Comparison of ENCODE assay signal across 23 cellular contexts in genomic region chr1:199877626-199878384, GRCh38.
"Had no signal": no experiment of that assay in that cellular context is flagged by ENCODE, and none has a peak within 500 bp of the region (broad histone marks: within the 10 kb centered on the region; RNA-seq: fewer than 3 reads in every experiment).

No MANE protein-coding gene starts in this region.

- H3K4me3 Mint-ChIP-seq: activated CD4-positive, alpha-beta T cell treated with anti-CD3 and anti-CD28 coated beads for 36 hours; activated naive CD8-positive, alpha-beta T cell; activated T-cell treated with anti-CD3 and anti-CD28 coated beads, Interleukin-2, amount 50 U/mL, for 4 hours; immature natural killer cell; mesothelial cell of epicardium; natural killer cell; WTC11 had no signal

- H3K27ac ChIP-seq: left lung, parathyroid adenoma, testis, uterus had no signal

- H3K36me3 ChIP-seq: left lung, uterus had no signal

- H3K9me3 Mint-ChIP-seq: activated T-cell treated with anti-CD3 and anti-CD28 coated beads, Interleukin-2, amount 50 U/mL, for 4 hours; activated T-helper 2 cell treated with anti-CD3 and anti-CD28 coated beads, Interferon-gamma antibody, Interleukin-2, Interleukin-4, amounts not matched to agents 10 μg/mL and 5 μg/mL and 100 μg/mL, durations not matched to agents 14 hours and 24 hours and 36 hours; natural killer cell had no signal

- H3K9me3 ChIP-seq: testis, uterus had no signal

- DNase-seq: activated CD4-positive, alpha-beta T cell treated with anti-CD3 and anti-CD28 coated beads for 36 hours; activated CD4-positive, alpha-beta T cell treated with anti-CD3 and anti-CD28 coated beads, Interleukin-2, amount 50 U/mL, for 48 hours; activated CD8-positive, alpha-beta memory T cell treated with anti-CD3 and anti-CD28 coated beads, Interleukin-2, amount 50 U/mL, for 48 hours; activated naive CD4-positive, alpha-beta T cell; activated T-cell treated with anti-CD3 and anti-CD28 coated beads, Interleukin-2, amount 50 U/mL, for 4 hours; central memory CD4-positive, alpha-beta T cell; effector memory CD4-positive, alpha-beta T cell; foreskin melanocyte; immature natural killer cell; left lung; natural killer cell; right cardiac atrium; stimulated activated CD4-positive, alpha-beta T cell treated with anti-CD3 and anti-CD28 coated beads, Interleukin-12 subunit alpha, Interleukin-12 subunit beta, amount 100 ng/mL, for 4 hours; stimulated activated CD4-positive, alpha-beta T cell treated with anti-CD3 and anti-CD28 coated beads, Interleukin-4, amount 100 ng/mL, for 4 hours; testis; trophoblast cell; uterus had no signal

- H3K36me3 Mint-ChIP-seq: activated naive CD8-positive, alpha-beta T cell; immature natural killer cell; mesothelial cell of epicardium; natural killer cell had no signal

- H3K4me1 ChIP-seq: parathyroid adenoma, testis, uterus had no signal

- H3K4me3 ChIP-seq: left lung, lung, testis, uterus had no signal

- ATAC-seq: activated CD4-positive, alpha-beta T cell treated with anti-CD3 and anti-CD28 coated beads for 36 hours; activated T-cell treated with anti-CD3 and anti-CD28 coated beads, Interleukin-2, amount 50 U/mL, for 4 hours; left lung; natural killer cell; right cardiac atrium; WTC11 had no signal

- H3K27me3 ChIP-seq: left lung, testis, uterus had no signal

- H3K27ac Mint-ChIP-seq: activated CD4-positive, alpha-beta T cell treated with anti-CD3 and anti-CD28 coated beads for 36 hours; activated naive CD8-positive, alpha-beta T cell; activated T-helper 2 cell treated with anti-CD3 and anti-CD28 coated beads, Interferon-gamma antibody, Interleukin-2, Interleukin-4, amounts not matched to agents 10 μg/mL and 5 μg/mL and 100 μg/mL, durations not matched to agents 14 hours and 24 hours and 36 hours; immature natural killer cell; mesothelial cell of epicardium; natural killer cell; WTC11 had no signal

- H3K4me1 Mint-ChIP-seq: activated CD4-positive, alpha-beta T cell treated with anti-CD3 and anti-CD28 coated beads for 36 hours; immature natural killer cell; mesothelial cell of epicardium; natural killer cell had no signal
